Comparison of ENCODE assay signal across 22 cellular contexts in the genomic region with DNA sequence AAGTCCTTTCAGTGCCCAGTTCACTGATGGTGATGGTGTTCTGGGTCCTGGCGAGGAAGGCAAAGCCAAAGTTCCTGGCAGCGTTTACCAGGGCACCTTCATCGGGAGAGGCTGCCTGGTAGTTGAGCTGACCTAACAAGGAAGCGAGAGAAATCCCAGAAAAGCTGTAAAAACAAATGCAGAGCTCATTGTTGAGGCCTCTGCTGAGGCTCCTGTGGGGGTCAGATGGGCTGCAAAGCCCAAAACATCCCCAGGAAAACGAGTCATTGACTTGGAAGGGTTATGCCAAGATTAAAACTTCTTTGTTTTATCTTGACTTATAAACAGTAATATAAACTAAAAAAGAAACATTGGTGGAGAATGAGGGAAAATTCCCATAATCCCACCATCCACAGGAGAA. TPM values are rescaled to one million over a fixed set of nuclear protein-coding genes. Genes with fewer than 3 reads are reported as not detected.
DNase-seq lines count a peak whose midpoint lies in the region; ATAC-seq and TF ChIP-seq lines count a peak whose summit lies in the region.
"Had no signal": no experiment of that assay in that cellular context is flagged by ENCODE, and none has a peak within 500 bp of the region (broad histone marks: within the 10 kb centered on the region; RNA-seq: fewer than 3 reads in every experiment).

No MANE protein-coding gene starts in this region.

- 94% methylated on average over 4 of the region's 5 CpGs for WGBS in mesenchymal stem cell

- no peak overlapping the region for H3K23ac ChIP-seq in mesenchymal stem cell (ENCODE audit: low read length in 2 of 2)

- H2AFZ ChIP-seq in mesenchymal stem cell (ENCODE audit: low read depth, low read length) = no peak overlapping the region
- H2AFZ ChIP-seq in osteoblast (ENCODE audit: low read length) = no peak overlapping the region
- H2AFZ ChIP-seq: GM23248 had no signal

- peaks cover 23% of the 10 kb centered on the region for H3K79me1 ChIP-seq in mesenchymal stem cell (replicated peaks; ENCODE audit: low read length, poor library complexity, severe bottlenecking)

- H4K8ac ChIP-seq in mesenchymal stem cell (ENCODE audit: low read length) = no peak overlapping the region

- H3K36me3 ChIP-seq in mesenchymal stem cell (ENCODE audit: control insufficient read depth in 1 of 2, insufficient read depth in 2 of 2, low read depth in 1 of 2, low read length in 2 of 2) (peaks cover 23 to 83% of the 10 kb centered on the region in 2 experiments), thoracic aorta (peaks cover 3% of the 10 kb centered on the region), osteoblast (ENCODE audit: insufficient read depth, low read length) (peaks cover 74% of the 10 kb centered on the region)
- H3K36me3 ChIP-seq: BE2C had no signal

- ATAC-seq in thoracic aorta (ENCODE audit: insufficient number of reproducible peaks, low FRiP score, low read depth) (no peak), GM19351 (IDR thresholded peaks at IDR 0.05; ENCODE audit: unreplicated experiment) (no peak)

- no peak overlapping the region for H2BK5ac ChIP-seq in mesenchymal stem cell (ENCODE audit: low read depth, low read length, poor library complexity, severe bottlenecking)

- H3K18ac ChIP-seq in mesenchymal stem cell (ENCODE audit: low read depth in 1 of 2, low read length in 2 of 2) = no peak overlapping the region

- H3K79me2 ChIP-seq in osteoblast (ENCODE audit: insufficient read depth, low read length) = peaks cover 62% of the 10 kb centered on the region

- no peak overlapping the region for H3K14ac ChIP-seq in mesenchymal stem cell (ENCODE audit: low read length in 2 of 2)

- no peak overlapping the region for H3K9ac ChIP-seq in mesenchymal stem cell (ENCODE audit: low read length)
- H3K9ac ChIP-seq: GM23248 had no signal

- POLR2A ChIA-PET in AG04450 (lab: Yijun Ruan, JAX) = interaction anchor here (0.7 kb wide), 1 partner anchor 73 kb away, joined by 3 read pairs; no protein-coding TSS in a partner anchor

- H3K27me3 ChIP-seq in AG04450 (ENCODE audit: control insufficient read depth, insufficient read depth, low read length) (no peaks in the 10 kb centered on the region), mesenchymal stem cell (ENCODE audit: control insufficient read depth in 1 of 2, insufficient read depth in 1 of 2, low read length in 2 of 2) (no peaks in the 10 kb centered on the region), thoracic aorta (replicated peaks; ENCODE audit: insufficient read depth) (no peaks in the 10 kb centered on the region), osteoblast (ENCODE audit: insufficient read depth, low read length) (no peaks in the 10 kb centered on the region)
- H3K27me3 ChIP-seq: BE2C, MG63, SJSA1 had no signal

- H3K4me3 ChIP-seq in AG04450 (ENCODE audit: low read depth, low read length) = no peak overlapping the region
- no peak overlapping the region for H3K4me3 ChIP-seq in coronary artery
- H3K4me3 ChIP-seq in mesenchymal stem cell (ENCODE audit: insufficient read depth in 1 of 2, low read depth in 1 of 2, low read length in 2 of 2) = no peak overlapping the region
- H3K4me3 ChIP-seq in thoracic aorta = no peak overlapping the region
- H3K4me3 ChIP-seq in osteoblast (ENCODE audit: insufficient read depth, low read length) = no peak overlapping the region
- H3K4me3 ChIP-seq: GM23248, MG63, SJSA1 had no signal

- H2BK15ac ChIP-seq in mesenchymal stem cell (ENCODE audit: low read depth, poor library complexity, severe bottlenecking) = no peak overlapping the region

- peak overlapping the region; percentile 15 for H4K91ac ChIP-seq in mesenchymal stem cell (ENCODE audit: low read length)

- H2BK12ac ChIP-seq in mesenchymal stem cell (ENCODE audit: low read length in 2 of 2) = no peak overlapping the region

- H3K4ac ChIP-seq in mesenchymal stem cell (ENCODE audit: low read depth in 1 of 2, low read length in 2 of 2) = no peak overlapping the region

- H3K4me1 ChIP-seq in mesenchymal stem cell (ENCODE audit: control insufficient read depth, insufficient read depth, low read depth, low read length) = no peaks in the 10 kb centered on the region
- H3K4me1 ChIP-seq in thoracic aorta (ENCODE audit: control insufficient read depth in 1 of 2, low read depth in 2 of 2) = peaks cover 18 to 38% of the 10 kb centered on the region in 2 donors
- no peaks in the 10 kb centered on the region for H3K4me1 ChIP-seq in osteoblast (ENCODE audit: insufficient read depth, low read length)
- H3K4me1 ChIP-seq: BE2C, SJSA1 had no signal

- H2BK120ac ChIP-seq in mesenchymal stem cell (ENCODE audit: low read depth, low read length) = no peak overlapping the region

- H3K27ac ChIP-seq in AG04450 (ENCODE audit: low read depth, low read length) (peak overlapping the region; percentile 39), coronary artery (peak overlapping the region; percentile 11 to 77), mesenchymal stem cell (ENCODE audit: low read length, poor library complexity, severe bottlenecking) (no peak overlapping the region), thoracic aorta (peak overlapping the region; percentile 92), osteoblast (ENCODE audit: low read depth, low read length) (no peak overlapping the region)
- H3K27ac ChIP-seq: 22Rv1, GM23248, SJSA1 had no signal

- H2AK5ac ChIP-seq in mesenchymal stem cell (ENCODE audit: low read length, severe bottlenecking) = no peak overlapping the region

- no peak overlapping the region for H3K4me2 ChIP-seq in mesenchymal stem cell (ENCODE audit: low read length, poor library complexity, severe bottlenecking)
- no peak overlapping the region for H3K4me2 ChIP-seq in osteoblast (ENCODE audit: insufficient read depth, low read length)

- H3K9me3 ChIP-seq in AG04450 (ENCODE audit: control insufficient read depth, insufficient read depth, low read length) = no peaks in the 10 kb centered on the region; the same call in 1 of the 2 replicates
- peaks cover 13% of the 10 kb centered on the region for H3K9me3 ChIP-seq in mesenchymal stem cell (ENCODE audit: control insufficient read depth, low read length)
- H3K9me3 ChIP-seq in thoracic aorta = no peaks in the 10 kb centered on the region
- H3K9me3 ChIP-seq in osteoblast (ENCODE audit: low read depth, low read length) = no peaks in the 10 kb centered on the region
- H3K9me3 ChIP-seq: BE2C had no signal

- CTCF ChIA-PET in AG04450 (lab: Charles Lee) = no interaction called here

- peaks cover 5% of the 10 kb centered on the region for H4K20me1 ChIP-seq in osteoblast (ENCODE audit: insufficient read depth, low read length)

- no peak for TF ChIP-seq CTCF in AG04450 (IDR thresholded peaks at IDR 0.05; ENCODE audit: low read depth, low read length)
- TF ChIP-seq CTCF in coronary artery (IDR thresholded peaks at IDR 0.05) = no peak
- no peak for TF ChIP-seq CTCF in thoracic aorta (IDR thresholded peaks at IDR 0.05)
- TF ChIP-seq CTCF in osteoblast (IDR thresholded peaks at IDR 0.05; ENCODE audit: extremely low read depth, low read depth, low read length) = no peak

- no peak for DNase-seq in AG04450 (ENCODE audit: low read depth, low spot score)
- no peak for DNase-seq in coronary artery (ENCODE audit: low spot score)
- DNase-seq in mesenchymal stem cell = no peak
- no peak for DNase-seq in thoracic aorta (ENCODE audit: low spot score)
- DNase-seq in osteoblast (ENCODE audit: insufficient read length, low spot score, missing footprints) = no peak
- DNase-seq in NCI-H526 treated with DMSO at 0.1 percent for 48 hours (lab: John Stamatoyannopoulos, UW) = no peak
- DNase-seq: BE2C; CD8-positive, alpha-beta memory T cell; DMS79 treated with DMSO at 0.1 percent for 48 hours; GM23248; H7; KG1; MG63; NCI-H1105 treated with DMSO at 0.1 percent for 48 hours; NCI-H2029; NCI-H2227 treated with DMSO at 0.1 percent for 48 hours; NCI-H69; Right ventricle myocardium superior; RPMI8226 had no signal

RNA-seq across cellular contexts. Expression of a gene that starts 53.3 kb away (rescaled TPM):
- 199 and 253 TPM in 2 replicates for polyA plus RNA-seq in AG04450 (2011; rRNA removed)
- 222 and 234 TPM in 2 replicates for polyA minus RNA-seq in AG04450 (2011; rRNA and poly(A)+ RNA removed)
- polyA plus RNA-seq in mesenchymal stem cell (2013, experiment 1 of 2) = 119 TPM
- polyA plus RNA-seq in mesenchymal stem cell (2013, experiment 2 of 2) = 117 TPM
- total RNA-seq in thoracic aorta (100 to 1,000 TPM in 1 of 2 donors, 10 to 100 TPM in 1; 65.0 to 116 TPM), osteoblast (190 and 222 TPM in 2 replicates)

Comparison
In these comparisons a context has a peak if more than half of its experiments do, and no peak if none do; other contexts are left out.
1. H3K27ac ChIP-seq: peak in AG04450 (single experiment), coronary artery (2 of 2) and thoracic aorta (2 of 2); none in mesenchymal stem cell (single experiment) and osteoblast (single experiment).